ENCODE assay signal across 1 cellular context in the genomic region with DNA sequence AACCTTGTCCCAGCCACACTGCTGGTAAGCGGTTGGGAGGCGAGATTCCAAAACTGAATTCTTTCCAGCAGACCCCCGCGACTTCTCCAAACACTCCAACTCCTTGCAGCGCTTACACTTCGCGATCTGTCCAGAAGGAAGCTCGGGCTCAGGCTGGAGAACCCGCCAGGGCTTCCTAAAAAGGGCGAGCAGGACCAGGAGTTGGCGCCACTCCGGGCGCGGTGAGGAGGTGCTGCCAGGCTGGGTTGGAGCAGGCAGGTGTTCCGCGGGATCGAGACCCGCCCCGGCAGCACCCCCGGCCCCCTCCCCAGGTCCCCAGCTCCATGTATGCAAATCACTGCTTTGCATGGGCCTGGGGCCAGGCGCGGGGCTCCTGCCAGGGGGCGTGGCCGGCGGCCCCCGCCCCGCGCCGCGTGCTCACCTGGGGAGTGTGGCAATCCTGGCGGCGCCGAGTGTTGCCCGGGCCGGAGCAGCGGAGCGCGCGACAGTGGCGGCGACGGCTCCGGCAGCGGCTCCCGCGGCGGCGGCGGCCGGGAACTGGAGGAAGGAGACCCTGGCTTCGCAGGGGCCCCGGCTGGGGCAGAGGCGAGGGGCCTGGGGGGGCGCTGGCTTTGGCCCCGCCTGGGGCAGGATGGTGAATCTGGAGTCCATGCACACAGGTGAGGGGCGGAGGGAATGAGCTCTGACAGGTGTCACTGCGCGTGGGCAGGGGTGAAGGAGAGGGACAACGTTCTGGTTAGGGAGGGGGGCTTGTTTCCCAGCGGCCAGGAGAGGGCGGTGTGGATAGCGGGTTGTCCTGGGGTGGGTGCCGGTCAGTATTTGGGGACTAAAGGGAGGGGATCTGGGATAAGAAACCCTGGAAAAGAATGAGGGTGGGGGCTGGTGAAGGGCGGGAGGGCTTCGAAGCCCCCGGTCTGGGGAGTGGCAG.
TF ChIP-seq lines count a peak whose summit lies in the region.

A gene (plus strand): TSS at position 428 of the 928 bp plus-strand sequence. CDS start 204 bp downstream, at position 632.

TF ChIP-seq in H1, 55 proteins besides CTCF, POLR2A, EP300 and RAD21 (continued from another document):
- TF ChIP-seq EGR1 (IDR thresholded peaks at IDR 0.05; ENCODE audit: borderline replicate concordance, low read depth, low read length) (no peak), TCF12 (IDR thresholded peaks at IDR 0.05; ENCODE audit: low read depth, low read length) (no peak), MAFK (IDR thresholded peaks at IDR 0.05; ENCODE audit: low read depth, low read length) (no peak), BCL11A (IDR thresholded peaks at IDR 0.05; ENCODE audit: low read depth in 2 of 2, low read length in 2 of 2) (no peak), KDM4A (IDR thresholded peaks at IDR 0.05; ENCODE audit: low read depth, low read length, severe bottlenecking) (peak; percentile 6), PHF8 (conservative IDR thresholded peaks at IDR 0.05; ENCODE audit: low read depth, low read length) (no peak), SIX5 (IDR thresholded peaks at IDR 0.05; ENCODE audit: low read depth, low read length) (no peak), SIN3A (conservative IDR thresholded peaks at IDR 0.05 in 1 of 2, IDR thresholded peaks at IDR 0.05 in 1 of 2; ENCODE audit: low read depth in 1 of 2, low read length in 2 of 2) (peak in 1 of 2 experiments; percentile 77; a peak in 2 of 4 replicates), TAF7 (optimal IDR thresholded peaks at IDR 0.05; ENCODE audit: borderline replicate concordance, low read depth, low read length) (peak; percentile 81), CHD1 (IDR thresholded peaks at IDR 0.05; ENCODE audit: low read depth, low read length) (no peak), SRF (IDR thresholded peaks at IDR 0.05; ENCODE audit: low read depth, low read length) (no peak), CEBPB (IDR thresholded peaks at IDR 0.05; ENCODE audit: low read depth, low read length) (no peak)
- TF ChIP-seq, protein P1, sequence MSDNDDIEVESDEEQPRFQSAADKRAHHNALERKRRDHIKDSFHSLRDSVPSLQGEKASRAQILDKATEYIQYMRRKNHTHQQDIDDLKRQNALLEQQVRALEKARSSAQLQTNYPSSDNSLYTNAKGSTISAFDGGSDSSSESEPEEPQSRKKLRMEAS (IDR thresholded peaks at IDR 0.05) = peak; percentile 41; the same call in 1 of the 2 replicates
